ENCODE assay signal across 18 cellular contexts in the genomic region with DNA sequence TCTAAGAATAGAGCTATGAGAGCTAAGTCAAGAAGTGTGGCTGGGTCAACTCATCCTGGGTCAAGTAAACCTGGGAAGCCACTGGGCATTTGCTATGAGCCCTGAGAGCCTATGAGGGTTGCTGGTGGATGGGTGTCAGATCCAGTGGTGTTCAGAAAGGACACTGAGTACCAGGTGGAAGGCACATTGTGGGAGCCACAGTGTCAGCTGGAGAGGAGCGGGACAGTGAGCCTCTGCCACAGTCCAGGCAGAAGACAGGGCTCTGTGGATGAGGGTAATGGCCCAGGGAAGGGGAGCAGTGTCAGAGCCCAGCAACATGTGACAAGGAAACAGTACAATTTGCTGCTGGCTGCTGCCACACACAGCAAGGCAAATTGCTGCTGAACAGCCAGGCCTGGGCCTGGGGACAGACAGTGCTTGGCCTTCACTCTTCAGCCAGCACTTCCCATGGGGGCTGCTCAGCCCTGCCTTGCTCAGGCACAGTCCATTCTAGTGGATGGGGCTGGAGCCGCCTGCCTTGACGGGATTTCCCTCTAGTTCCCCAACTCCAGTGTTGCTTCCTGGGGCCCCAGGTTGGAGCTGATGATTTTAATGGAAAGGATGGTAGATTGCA.
"Had no signal": no experiment of that assay in that cellular context is flagged by ENCODE, and none has a peak within 500 bp of the region (broad histone marks: within the 10 kb centered on the region; RNA-seq: fewer than 3 reads in every experiment).

No MANE protein-coding gene starts in this region.

- H3K4me3 ChIP-seq: body of pancreas, left lung, stomach, suprapubic skin, tibial nerve had no signal

- H3K36me3 ChIP-seq: left lung, stomach, suprapubic skin, tibial nerve had no signal

- H3K9me3 ChIP-seq: body of pancreas, left lung, stomach, suprapubic skin, tibial nerve had no signal

- ATAC-seq: activated CD4-positive, CD25-positive, alpha-beta regulatory T cell treated with anti-CD3 and anti-CD28 coated beads, Interleukin-2, amount 50 U/mL, for 24 hours; activated naive CD8-positive, alpha-beta T cell treated with anti-CD3 and anti-CD28 coated beads, Interleukin-2, amount 50 U/mL, for 24 hours; body of pancreas; left lung had no signal

- DNase-seq: activated CD4-positive, alpha-beta memory T cell treated with anti-CD3 and anti-CD28 coated beads, Interleukin-2, amount 10 ng/mL, durations not matched to agents 7 days and 5 days; activated CD4-positive, alpha-beta T cell treated with anti-CD3 and anti-CD28 coated beads, Interleukin-2, amount 10 ng/mL, durations not matched to agents 24 days and 14 days; activated gamma-delta T cell; activated naive CD4-positive, alpha-beta T cell treated with anti-CD3 and anti-CD28 coated beads, Interleukin-2, amount 50 U/mL, for 16 hours; activated naive CD8-positive, alpha-beta T cell treated with anti-CD3 and anti-CD28 coated beads, Interleukin-2, amount 50 U/mL, for 24 hours; body of pancreas; left lung; occipital lobe; stimulated activated CD4-positive, alpha-beta T cell treated with anti-CD3 and anti-CD28 coated beads, Interleukin-4, amount 100 ng/mL, for 24 hours; stomach; T-helper 2 cell had no signal

- H3K9me3 Mint-ChIP-seq: activated CD4-positive, alpha-beta memory T cell treated with anti-CD3 and anti-CD28 coated beads, Interleukin-2, amount 10 ng/mL, durations not matched to agents 7 days and 5 days; activated CD4-positive, alpha-beta T cell treated with anti-CD3 and anti-CD28 coated beads, Interleukin-2, amount 10 ng/mL, durations not matched to agents 24 days and 14 days; activated naive CD8-positive, alpha-beta T cell treated with anti-CD3 and anti-CD28 coated beads, Interleukin-2, amount 50 U/mL, for 24 hours; activated T-helper 1 cell treated with anti-CD3 and anti-CD28 coated beads, Interleukin-12 subunit alpha, Interleukin-12 subunit beta, Interleukin-2, Interleukin-4 antibody, amounts not matched to agents 30 ng/mL and 10 ng/mL and 1 ng/mL, durations not matched to agents 14 hours and 24 hours and 36 hours; natural killer cell treated with Interleukin-12 subunit alpha and Interleukin-12 subunit beta and Interleukin-15 and Interleukin-18, amount 100 ng/mL, for 72 hours had no signal

- H3K27ac ChIP-seq: body of pancreas, left lung, stomach, suprapubic skin, tibial nerve, VCaP had no signal

- H3K36me3 Mint-ChIP-seq: natural killer cell treated with Interleukin-12 subunit alpha and Interleukin-12 subunit beta and Interleukin-15 and Interleukin-18, amount 100 ng/mL, for 72 hours had no signal

- FAIRE-seq: urothelium cell line had no signal

- H3K27ac Mint-ChIP-seq: activated CD4-positive, alpha-beta memory T cell treated with anti-CD3 and anti-CD28 coated beads, Interleukin-2, amount 10 ng/mL, durations not matched to agents 7 days and 5 days; activated CD4-positive, alpha-beta T cell treated with anti-CD3 and anti-CD28 coated beads, Interleukin-2, amount 10 ng/mL, durations not matched to agents 24 days and 14 days; activated naive CD8-positive, alpha-beta T cell treated with anti-CD3 and anti-CD28 coated beads, Interleukin-2, amount 50 U/mL, for 24 hours; activated T-helper 1 cell treated with anti-CD3 and anti-CD28 coated beads, Interleukin-12 subunit alpha, Interleukin-12 subunit beta, Interleukin-2, Interleukin-4 antibody, amounts not matched to agents 30 ng/mL and 10 ng/mL and 1 ng/mL, durations not matched to agents 14 hours and 24 hours and 36 hours; natural killer cell treated with Interleukin-12 subunit alpha and Interleukin-12 subunit beta and Interleukin-15 and Interleukin-18, amount 100 ng/mL, for 72 hours had no signal

- H3K27me3 ChIP-seq: body of pancreas, left lung, stomach, suprapubic skin, tibial nerve had no signal

- H3K4me1 ChIP-seq: body of pancreas, left lung, stomach, suprapubic skin, tibial nerve had no signal

- H3K4me3 Mint-ChIP-seq: activated CD4-positive, alpha-beta memory T cell treated with anti-CD3 and anti-CD28 coated beads, Interleukin-2, amount 10 ng/mL, durations not matched to agents 7 days and 5 days; activated CD4-positive, alpha-beta T cell treated with anti-CD3 and anti-CD28 coated beads, Interleukin-2, amount 10 ng/mL, durations not matched to agents 24 days and 14 days; activated naive CD8-positive, alpha-beta T cell treated with anti-CD3 and anti-CD28 coated beads, Interleukin-2, amount 50 U/mL, for 24 hours; activated T-helper 1 cell treated with anti-CD3 and anti-CD28 coated beads, Interleukin-12 subunit alpha, Interleukin-12 subunit beta, Interleukin-2, Interleukin-4 antibody, amounts not matched to agents 30 ng/mL and 10 ng/mL and 1 ng/mL, durations not matched to agents 14 hours and 24 hours and 36 hours; natural killer cell treated with Interleukin-12 subunit alpha and Interleukin-12 subunit beta and Interleukin-15 and Interleukin-18, amount 100 ng/mL, for 72 hours had no signal
